ENCODE assay signal across 1 cellular context in the genomic region with DNA sequence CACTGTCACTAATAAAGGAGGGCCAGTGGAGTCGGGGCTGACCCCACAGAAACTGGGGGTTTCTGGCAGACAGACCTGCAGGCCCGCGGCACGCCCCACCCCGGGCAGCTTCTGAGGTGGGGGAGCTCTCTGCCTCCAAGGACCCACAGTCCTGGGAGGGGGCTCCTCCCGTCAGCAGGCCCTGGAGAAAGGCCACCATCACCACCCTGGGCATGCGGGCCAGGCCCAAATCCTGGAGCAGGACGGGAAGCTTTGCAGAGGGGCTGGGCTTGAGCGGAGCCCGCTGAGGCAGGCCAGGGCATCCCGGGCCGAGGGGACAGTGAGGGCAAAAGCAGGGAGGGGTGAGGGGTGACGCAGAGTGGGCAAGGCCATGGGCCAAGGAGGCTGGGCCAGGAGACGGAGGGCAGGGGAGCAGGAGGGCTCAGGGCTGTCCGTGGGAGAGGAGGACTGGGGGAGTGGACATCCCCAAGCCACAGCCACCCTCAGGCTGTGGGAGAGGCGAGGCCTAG.
TF ChIP-seq lines count a peak whose summit lies in the region.

No MANE protein-coding gene starts in this region.

TF ChIP-seq in HEK293, 187 proteins besides CTCF, POLR2A, EP300 and RAD21 (continued from another document):
- TF ChIP-seq, protein P1, sequence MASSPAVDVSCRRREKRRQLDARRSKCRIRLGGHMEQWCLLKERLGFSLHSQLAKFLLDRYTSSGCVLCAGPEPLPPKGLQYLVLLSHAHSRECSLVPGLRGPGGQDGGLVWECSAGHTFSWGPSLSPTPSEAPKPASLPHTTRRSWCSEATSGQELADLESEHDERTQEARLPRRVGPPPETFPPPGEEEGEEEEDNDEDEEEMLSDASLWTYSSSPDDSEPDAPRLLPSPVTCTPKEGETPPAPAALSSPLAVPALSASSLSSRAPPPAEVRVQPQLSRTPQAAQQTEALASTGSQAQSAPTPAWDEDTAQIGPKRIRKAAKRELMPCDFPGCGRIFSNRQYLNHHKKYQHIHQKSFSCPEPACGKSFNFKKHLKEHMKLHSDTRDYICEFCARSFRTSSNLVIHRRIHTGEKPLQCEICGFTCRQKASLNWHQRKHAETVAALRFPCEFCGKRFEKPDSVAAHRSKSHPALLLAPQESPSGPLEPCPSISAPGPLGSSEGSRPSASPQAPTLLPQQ (tag by site-specific recombination; IDR thresholded peaks at IDR 0.05), result no peak
